Comparison of ENCODE assay signal across 12 cellular contexts in genomic region chr20:63833776-63834544, GRCh38. TPM values are rescaled to one million over a fixed set of nuclear protein-coding genes. Genes with fewer than 3 reads are reported as not detected.
DNase-seq lines count a peak whose midpoint lies in the region; ATAC-seq and TF ChIP-seq lines count a peak whose summit lies in the region.
"Had no signal": no experiment of that assay in that cellular context is flagged by ENCODE, and none has a peak within 500 bp of the region (broad histone marks: within the 10 kb centered on the region; RNA-seq: fewer than 3 reads in every experiment).

No MANE protein-coding gene starts in this region.

- H3K4me1 Mint-ChIP-seq in Caco-2 (ENCODE audit: low read depth, unreplicated experiment) (peaks cover 23% of the 10 kb centered on the region), osteocyte (ENCODE audit: unreplicated experiment) (peaks cover 36% of the 10 kb centered on the region)

- H3K4me1 ChIP-seq in Caco-2 (peaks cover 36% of the 10 kb centered on the region), mucosa of descending colon (ENCODE audit: low read depth) (peaks cover 32% of the 10 kb centered on the region)

- H3K36me3 Mint-ChIP-seq in Caco-2 (ENCODE audit: insufficient read depth, unreplicated experiment) (peaks cover 11% of the 10 kb centered on the region), osteocyte (ENCODE audit: unreplicated experiment) (no peaks in the 10 kb centered on the region)

- no peak overlapping the region for H3K4me3 ChIP-seq in Caco-2 (ENCODE audit: low read depth, low read length)
- H3K4me3 ChIP-seq in NB4 (ENCODE audit: low read depth, low read length) = no peak overlapping the region
- no peak overlapping the region for H3K4me3 ChIP-seq in mucosa of descending colon

- BruUV-seq in Caco-2 (replicated peaks; lab: Mats Ljungman, UMichigan) = no TSS peak

- TF ChIP-seq CTCF in Caco-2 (IDR thresholded peaks at IDR 0.05; ENCODE audit: insufficient read depth in 1 of 2, low read depth in 1 of 2, low read length in 1 of 2, severe bottlenecking in 1 of 2, unreplicated experiment in 1 of 2) (no peak), NB4 (IDR thresholded peaks at IDR 0.05; ENCODE audit: low read depth, low read length) (no peak), osteocyte (IDR thresholded peaks at IDR 0.05) (no peak), mucosa of descending colon (IDR thresholded peaks at IDR 0.05) (no peak)

- no peaks in the 10 kb centered on the region for H3K9me3 Mint-ChIP-seq in Caco-2 (ENCODE audit: unreplicated experiment)
- no peaks in the 10 kb centered on the region for H3K9me3 Mint-ChIP-seq in osteocyte (ENCODE audit: unreplicated experiment)
- H3K9me3 Mint-ChIP-seq: naive B cell had no signal

- DNase-seq in Caco-2 (no peak), NB4 (ENCODE audit: low read depth) (peak; percentile 1), fibroblast of gingiva (ENCODE audit: low read depth) (peak; percentile 22), osteocyte (ENCODE audit: extremely low spot score, unreplicated experiment) (no peak), mucosa of descending colon (no peak), GM19240 (ENCODE audit: insufficient read length, low spot score) (no peak), NCI-H345 treated with DMSO at 0.1 percent for 48 hours (lab: John Stamatoyannopoulos, UW; ENCODE audit: unreplicated experiment) (no peak), NCI-H510A (lab: John Stamatoyannopoulos, UW) (no peak)
- DNase-seq: activated T-cell treated with anti-CD3 and anti-CD28 coated beads for 4 hours, naive B cell had no signal

- POLR2A ChIA-PET in Caco-2 (lab: Charles Lee) = no interaction called here

- H3K36me3 ChIP-seq in Caco-2 (ENCODE audit: control insufficient read depth, insufficient read depth, low read length) = no peaks in the 10 kb centered on the region
- no peaks in the 10 kb centered on the region for H3K36me3 ChIP-seq in mucosa of descending colon (ENCODE audit: low read depth)
- H3K36me3 ChIP-seq: ascending aorta had no signal

- no peak for ATAC-seq in mucosa of descending colon

- H3K27ac Mint-ChIP-seq in Caco-2 (ENCODE audit: unreplicated experiment) (peak overlapping the region; percentile 69), osteocyte (ENCODE audit: unreplicated experiment) (peak overlapping the region; percentile 83)

- H3K4me3 Mint-ChIP-seq in Caco-2 (ENCODE audit: unreplicated experiment) = peak overlapping the region; percentile 34
- no peak overlapping the region for H3K4me3 Mint-ChIP-seq in osteocyte (ENCODE audit: unreplicated experiment)

- H3K27me3 Mint-ChIP-seq in Caco-2 (ENCODE audit: insufficient read depth, unreplicated experiment) (peaks cover 9% of the 10 kb centered on the region), osteocyte (ENCODE audit: unreplicated experiment) (no peaks in the 10 kb centered on the region)

- CTCF ChIA-PET in Caco-2 (lab: Charles Lee) = no interaction called here

- intact Hi-C loops in Caco-2 (cut with micrococcal nuclease; ENCODE audit: unreplicated experiment) (loop anchor here (2.0 kb wide), 1 partner anchor 31 kb away; the partner anchor contains the start of gene TPD52L2), mucosa of descending colon (cut with DNase I, micrococcal nuclease) (no loop called here)

- peaks cover 7% of the 10 kb centered on the region for H3K27me3 ChIP-seq in Caco-2 (replicated peaks; ENCODE audit: control insufficient read depth, insufficient read depth, low read length)
- H3K27me3 ChIP-seq: ascending aorta had no signal

- TF ChIP-seq POLR2A in NB4 (IDR thresholded peaks at IDR 0.05; ENCODE audit: extremely low read depth, insufficient read length) = no peak

- H3K9me3 ChIP-seq in Caco-2 (no peaks in the 10 kb centered on the region), mucosa of descending colon (no peaks in the 10 kb centered on the region)
- H3K9me3 ChIP-seq: ascending aorta had no signal

RNA-seq across cellular contexts. Expression of gene ZBTB46, which starts 2.9 kb away (rescaled TPM):
- 9.1 and 9.5 TPM in 2 replicates for total RNA-seq in Caco-2 (2022)
- total RNA-seq in osteocyte = 20.5 and 20.9 TPM in 2 replicates
- 1 to 10 TPM; 3.1 to 5.7 (median 3.3) TPM for total RNA-seq in mucosa of descending colon

RNA-seq across cellular contexts. Expression of gene ABHD16B, which starts 27.3 kb away (rescaled TPM):
- total RNA-seq in Caco-2 (2022) = 0.27 TPM in 1 of 2 replicates, not detected in the other
- not detected in 2 replicates for total RNA-seq in osteocyte
- not detected for total RNA-seq in mucosa of descending colon
- total RNA-seq: ascending aorta, endothelial cell of umbilical vein had no signal

RNA-seq across cellular contexts. Expression of gene TPD52L2, which starts 31.1 kb away (rescaled TPM):
- 286 and 293 TPM in 2 replicates for total RNA-seq in Caco-2 (2022)
- 102 and 109 TPM in 2 replicates for total RNA-seq in osteocyte
- 10 to 100 TPM; 48.7 to 71.7 (median 55.7) TPM for total RNA-seq in mucosa of descending colon

Comparison
In these comparisons a context has a peak if more than half of its experiments do, and no peak if none do; other contexts are left out.
1. DNase-seq: peak in NB4 (single experiment) and fibroblast of gingiva (single experiment); none in Caco-2 (0 of 2), osteocyte (single experiment), mucosa of descending colon (0 of 3), GM19240 (single experiment), NCI-H345 treated with DMSO at 0.1 percent for 48 hours (single experiment) and NCI-H510A (single experiment).